Comparison of ENCODE assay signal across 14 cellular contexts in genomic region chr5:133523013-133523658, GRCh38.
DNase-seq lines count a peak whose midpoint lies in the region; ATAC-seq and TF ChIP-seq lines count a peak whose summit lies in the region.
"Had no signal": no experiment of that assay in that cellular context is flagged by ENCODE, and none has a peak within 500 bp of the region (broad histone marks: within the 10 kb centered on the region; RNA-seq: fewer than 3 reads in every experiment).

No MANE protein-coding gene starts in this region.

- no peaks in the 10 kb centered on the region for H3K27me3 Mint-ChIP-seq in type B pancreatic cell
- peaks cover 11% of the 10 kb centered on the region for H3K27me3 Mint-ChIP-seq in activated CD4-positive, alpha-beta memory T cell treated with anti-CD3 and anti-CD28 coated beads, Interleukin-2, amount 10 ng/mL, durations not matched to agents 7 days and 5 days

- H3K4me1 Mint-ChIP-seq in type B pancreatic cell (ENCODE audit: unreplicated experiment) = peaks cover 27% of the 10 kb centered on the region
- H3K4me1 Mint-ChIP-seq in activated CD4-positive, alpha-beta memory T cell treated with anti-CD3 and anti-CD28 coated beads, Interleukin-2, amount 10 ng/mL, durations not matched to agents 7 days and 5 days = no peaks in the 10 kb centered on the region
- H3K4me1 Mint-ChIP-seq: CD8-positive, alpha-beta memory T cell; IgD-negative memory B cell had no signal

- no peak for TF ChIP-seq CTCF in type B pancreatic cell (conservative IDR thresholded peaks at IDR 0.05)

- CTCF ChIA-PET in activated CD4-positive, alpha-beta memory T cell treated with anti-CD3 and anti-CD28 coated beads, Interleukin-2, amount 10 ng/mL, durations not matched to agents 7 days and 5 days (lab: Charles Lee) = no interaction called here

- POLR2A ChIA-PET in activated CD4-positive, alpha-beta memory T cell treated with anti-CD3 and anti-CD28 coated beads, Interleukin-2, amount 10 ng/mL, durations not matched to agents 7 days and 5 days (lab: Charles Lee) = no interaction called here

- no peak overlapping the region for H3K27ac Mint-ChIP-seq in type B pancreatic cell
- H3K27ac Mint-ChIP-seq in activated CD4-positive, alpha-beta memory T cell treated with anti-CD3 and anti-CD28 coated beads, Interleukin-2, amount 10 ng/mL, durations not matched to agents 7 days and 5 days = no peak overlapping the region
- H3K27ac Mint-ChIP-seq: IgD-negative memory B cell had no signal

- peak; percentile 48 for DNase-seq in NCI-H82 (lab: John Stamatoyannopoulos, UW)
- no peak for DNase-seq in NCI-H82 treated with DMSO at 0.1 percent for 48 hours (lab: John Stamatoyannopoulos, UW; ENCODE audit: unreplicated experiment)
- peak; percentile 10 for DNase-seq in NCI-H510A treated with DMSO at 0.1 percent for 48 hours (lab: John Stamatoyannopoulos, UW)
- DNase-seq in left lobe of liver (ENCODE audit: low spot score) = peak; percentile 16
- no peak for DNase-seq in type B pancreatic cell (ENCODE audit: extremely low spot score, unreplicated experiment)
- no peak for DNase-seq in activated CD4-positive, alpha-beta memory T cell treated with anti-CD3 and anti-CD28 coated beads, Interleukin-2, amount 10 ng/mL, durations not matched to agents 7 days and 5 days
- DNase-seq in DMS53 treated with DMSO at 0.1 percent for 48 hours (lab: John Stamatoyannopoulos, UW; ENCODE audit: unreplicated experiment) = no peak
- DNase-seq in NCI-H226 = no peak
- DNase-seq: CD8-positive, alpha-beta memory T cell; NCI-H1436 treated with DMSO at 0.1 percent for 48 hours; NCI-H2029 treated with DMSO at 0.1 percent for 48 hours; NCI-H345; PC-3 had no signal

- no peaks in the 10 kb centered on the region for H3K36me3 Mint-ChIP-seq in type B pancreatic cell
- no peaks in the 10 kb centered on the region for H3K36me3 Mint-ChIP-seq in activated CD4-positive, alpha-beta memory T cell treated with anti-CD3 and anti-CD28 coated beads, Interleukin-2, amount 10 ng/mL, durations not matched to agents 7 days and 5 days (ENCODE audit: low read depth)
- H3K36me3 Mint-ChIP-seq: CD8-positive, alpha-beta memory T cell; IgD-negative memory B cell had no signal

- no peaks in the 10 kb centered on the region for H3K9me3 Mint-ChIP-seq in type B pancreatic cell
- H3K9me3 Mint-ChIP-seq in activated CD4-positive, alpha-beta memory T cell treated with anti-CD3 and anti-CD28 coated beads, Interleukin-2, amount 10 ng/mL, durations not matched to agents 7 days and 5 days = no peaks in the 10 kb centered on the region
- H3K9me3 Mint-ChIP-seq: CD8-positive, alpha-beta memory T cell had no signal

- peak overlapping the region; percentile 41 for H3K4me3 Mint-ChIP-seq in type B pancreatic cell
- H3K4me3 Mint-ChIP-seq in activated CD4-positive, alpha-beta memory T cell treated with anti-CD3 and anti-CD28 coated beads, Interleukin-2, amount 10 ng/mL, durations not matched to agents 7 days and 5 days = no peak overlapping the region
- H3K4me3 Mint-ChIP-seq: CD8-positive, alpha-beta memory T cell; IgD-negative memory B cell had no signal

- no peak for ATAC-seq in left lobe of liver
- ATAC-seq: PC-3 had no signal

Comparison
In these comparisons a context has a peak if more than half of its experiments do, and no peak if none do; other contexts are left out.
1. DNase-seq: peak in NCI-H82 (single experiment), NCI-H510A treated with DMSO at 0.1 percent for 48 hours (single experiment) and left lobe of liver (single experiment); none in NCI-H82 treated with DMSO at 0.1 percent for 48 hours (single experiment), type B pancreatic cell (single experiment), activated CD4-positive, alpha-beta memory T cell treated with anti-CD3 and anti-CD28 coated beads, Interleukin-2, amount 10 ng/mL, durations not matched to agents 7 days and 5 days (single experiment), DMS53 treated with DMSO at 0.1 percent for 48 hours (single experiment) and NCI-H226 (single experiment).